17 cellular contexts compared by ENCODE assay signal in the genomic region with DNA sequence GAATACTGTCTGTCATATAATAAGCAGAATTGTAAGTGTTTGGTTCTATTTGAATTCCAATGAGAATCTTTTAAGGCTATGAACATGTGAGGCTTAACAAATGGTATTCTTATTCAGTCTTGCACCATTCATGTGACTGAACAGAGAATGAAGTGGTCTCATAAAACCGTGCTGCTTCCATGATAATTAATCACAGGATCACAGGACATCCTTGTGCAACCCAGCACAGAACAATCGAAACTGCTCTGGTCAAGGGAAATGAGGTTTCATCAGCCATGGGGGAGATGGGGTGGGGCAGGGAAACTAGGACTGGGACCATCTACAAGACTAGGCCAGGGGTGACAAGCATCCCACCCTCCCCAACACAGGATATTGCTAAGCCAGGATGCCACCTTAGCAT.
"Had no signal": no experiment of that assay in that cellular context is flagged by ENCODE, and none has a peak within 500 bp of the region (broad histone marks: within the 10 kb centered on the region; RNA-seq: fewer than 3 reads in every experiment).

No MANE protein-coding gene starts in this region.

- H3K27ac ChIP-seq: parathyroid adenoma, testis had no signal

- ATAC-seq: activated naive CD8-positive, alpha-beta T cell treated with anti-CD3 and anti-CD28 coated beads, Interleukin-2, amount 50 U/mL, for 24 hours; left colon; naive thymus-derived CD4-positive, alpha-beta T cell had no signal

- H3K4me1 ChIP-seq: parathyroid adenoma, testis had no signal

- H3K9me3 ChIP-seq: testis had no signal

- DNase-seq: activated B cell treated with CpG ODN at 0.5 μM for 24 hours; activated CD4-positive, alpha-beta T cell treated with anti-CD3 and anti-CD28 coated beads, Interleukin-2, amount 10 ng/mL, durations not matched to agents 7 days and 5 days; activated CD8-positive, alpha-beta memory T cell treated with anti-CD3 and anti-CD28 coated beads for 24 hours; activated naive CD4-positive, alpha-beta T cell treated with Interleukin-2 at 50 U/mL for 16 hours; activated naive CD8-positive, alpha-beta T cell treated with anti-CD3 and anti-CD28 coated beads, Interleukin-2, amount 50 U/mL, for 24 hours; left colon; naive thymus-derived CD4-positive, alpha-beta T cell; retina; stimulated activated CD4-positive, alpha-beta T cell treated with anti-CD3 and anti-CD28 coated beads, Interleukin-15, amount 100 ng/mL, for 24 hours; stimulated activated CD4-positive, alpha-beta T cell treated with anti-CD3 and anti-CD28 coated beads, Interleukin-4, amount 100 ng/mL, for 24 hours; testis had no signal

- H2AFZ ChIP-seq: parathyroid adenoma had no signal

- H3K27me3 ChIP-seq: testis had no signal

- H3K4me3 ChIP-seq: lung, testis had no signal

- H3K79me2 ChIP-seq: parathyroid adenoma had no signal

- H3K9ac ChIP-seq: parathyroid adenoma had no signal

- FAIRE-seq: colon, endothelial cell of umbilical vein, TTC549, urothelium cell line had no signal
